In the genomic region with DNA sequence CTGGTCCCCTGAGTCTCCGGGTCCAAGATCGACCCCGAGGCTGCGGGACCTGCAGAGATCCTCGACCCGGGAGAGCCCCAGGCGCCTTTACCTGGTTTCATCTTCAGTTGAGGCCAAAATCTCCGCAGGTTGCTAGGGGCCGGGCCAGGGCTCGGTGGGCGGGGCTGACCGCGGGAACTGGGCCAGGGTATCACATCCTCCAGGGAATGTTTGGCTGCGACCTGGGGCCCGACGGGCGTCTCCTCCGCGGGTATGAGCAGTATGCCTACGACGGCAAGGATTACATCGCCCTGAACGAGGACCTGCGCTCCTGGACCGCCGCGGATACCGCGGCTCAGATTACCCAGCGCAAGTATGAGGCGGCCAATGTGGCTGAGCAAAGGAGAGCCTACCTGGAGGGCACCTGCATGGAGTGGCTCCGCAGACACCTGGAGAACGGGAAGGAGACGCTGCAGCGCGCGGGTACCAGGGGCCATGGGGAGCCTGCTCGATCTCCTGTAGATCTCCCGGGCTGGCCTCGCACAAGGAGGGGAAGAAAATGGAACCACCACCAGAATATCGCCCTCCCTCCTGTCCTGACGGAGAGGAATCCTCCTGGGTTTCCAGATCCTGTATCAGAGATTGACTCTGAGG, we compare ENCODE assay signal across 1 cellular context.
TF ChIP-seq lines count a peak whose summit lies in the region.

No MANE protein-coding gene starts in this region.

TF ChIP-seq in K562, 482 proteins besides CTCF, POLR2A, EP300 and RAD21 (continued from another document):
- TF ChIP-seq ZNF121 (CRISPR knock-in tag; conservative IDR thresholded peaks at IDR 0.05) = no peak
- no peak for TF ChIP-seq CHCHD3 (CRISPR knock-in tag; IDR thresholded peaks at IDR 0.05)
- TF ChIP-seq, protein P1, sequence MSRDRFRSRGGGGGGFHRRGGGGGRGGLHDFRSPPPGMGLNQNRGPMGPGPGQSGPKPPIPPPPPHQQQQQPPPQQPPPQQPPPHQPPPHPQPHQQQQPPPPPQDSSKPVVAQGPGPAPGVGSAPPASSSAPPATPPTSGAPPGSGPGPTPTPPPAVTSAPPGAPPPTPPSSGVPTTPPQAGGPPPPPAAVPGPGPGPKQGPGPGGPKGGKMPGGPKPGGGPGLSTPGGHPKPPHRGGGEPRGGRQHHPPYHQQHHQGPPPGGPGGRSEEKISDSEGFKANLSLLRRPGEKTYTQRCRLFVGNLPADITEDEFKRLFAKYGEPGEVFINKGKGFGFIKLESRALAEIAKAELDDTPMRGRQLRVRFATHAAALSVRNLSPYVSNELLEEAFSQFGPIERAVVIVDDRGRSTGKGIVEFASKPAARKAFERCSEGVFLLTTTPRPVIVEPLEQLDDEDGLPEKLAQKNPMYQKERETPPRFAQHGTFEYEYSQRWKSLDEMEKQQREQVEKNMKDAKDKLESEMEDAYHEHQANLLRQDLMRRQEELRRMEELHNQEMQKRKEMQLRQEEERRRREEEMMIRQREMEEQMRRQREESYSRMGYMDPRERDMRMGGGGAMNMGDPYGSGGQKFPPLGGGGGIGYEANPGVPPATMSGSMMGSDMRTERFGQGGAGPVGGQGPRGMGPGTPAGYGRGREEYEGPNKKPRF (IDR thresholded peaks at IDR 0.05; ENCODE audit: low read depth, low read length) = no peak
- no peak for TF ChIP-seq ZKSCAN1 (IDR thresholded peaks at IDR 0.05; ENCODE audit: low read depth, low read length)
- no peak for TF ChIP-seq ZNF57 (CRISPR knock-in tag; IDR thresholded peaks at IDR 0.05)
- TF ChIP-seq, protein P2, sequence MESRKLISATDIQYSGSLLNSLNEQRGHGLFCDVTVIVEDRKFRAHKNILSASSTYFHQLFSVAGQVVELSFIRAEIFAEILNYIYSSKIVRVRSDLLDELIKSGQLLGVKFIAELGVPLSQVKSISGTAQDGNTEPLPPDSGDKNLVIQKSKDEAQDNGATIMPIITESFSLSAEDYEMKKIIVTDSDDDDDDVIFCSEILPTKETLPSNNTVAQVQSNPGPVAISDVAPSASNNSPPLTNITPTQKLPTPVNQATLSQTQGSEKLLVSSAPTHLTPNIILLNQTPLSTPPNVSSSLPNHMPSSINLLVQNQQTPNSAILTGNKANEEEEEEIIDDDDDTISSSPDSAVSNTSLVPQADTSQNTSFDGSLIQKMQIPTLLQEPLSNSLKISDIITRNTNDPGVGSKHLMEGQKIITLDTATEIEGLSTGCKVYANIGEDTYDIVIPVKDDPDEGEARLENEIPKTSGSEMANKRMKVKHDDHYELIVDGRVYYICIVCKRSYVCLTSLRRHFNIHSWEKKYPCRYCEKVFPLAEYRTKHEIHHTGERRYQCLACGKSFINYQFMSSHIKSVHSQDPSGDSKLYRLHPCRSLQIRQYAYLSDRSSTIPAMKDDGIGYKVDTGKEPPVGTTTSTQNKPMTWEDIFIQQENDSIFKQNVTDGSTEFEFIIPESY (CRISPR knock-in tag; IDR thresholded peaks at IDR 0.05) = 0 out of 2 replicates have a peak, but pooled peaks have one; percentile 20
